ENCODE assay signal across 1 cellular context in genomic region chr11:78259777-78260470, GRCh38.
A peak's percentile ranks its signal among the peaks of the same experiment; 100 is the strongest.
TF ChIP-seq lines count a peak whose summit lies in the region.

No MANE protein-coding gene starts in this region.

TF ChIP-seq in K562, 482 proteins besides CTCF, POLR2A, EP300 and RAD21:
- TF ChIP-seq FOXP1 (CRISPR knock-in tag; IDR thresholded peaks at IDR 0.05) = no peak
- TF ChIP-seq ZNF76 (CRISPR knock-in tag; IDR thresholded peaks at IDR 0.05; ENCODE audit: borderline replicate concordance) = no peak
- TF ChIP-seq ESRRA (IDR thresholded peaks at IDR 0.05; ENCODE audit: borderline replicate concordance, low read depth) = peak; percentile 73; the same call in 1 of the 2 replicates
- TF ChIP-seq DMBX1 (CRISPR knock-in tag; IDR thresholded peaks at IDR 0.05; ENCODE audit: borderline replicate concordance) = peak; percentile 36; the same call in 1 of the 2 replicates
- no peak for TF ChIP-seq ZNF449 (CRISPR knock-in tag; IDR thresholded peaks at IDR 0.05)
- TF ChIP-seq CTBP1 (IDR thresholded peaks at IDR 0.05; ENCODE audit: borderline replicate concordance) = peak; percentile 59; the same call in 1 of the 2 replicates
- no peak for TF ChIP-seq ZNF318 (IDR thresholded peaks at IDR 0.05; ENCODE audit: borderline replicate concordance in 1 of 2, low read depth in 1 of 2)
- TF ChIP-seq HES1 (IDR thresholded peaks at IDR 0.05; ENCODE audit: low read depth) = 0 out of 2 replicates have a peak, but pooled peaks have one; percentile 12
- TF ChIP-seq KDM1A (IDR thresholded peaks at IDR 0.05) = 0 out of 4 replicates have a peak, but pooled peaks of 1 of the 2 experiments have one; percentile 6
- TF ChIP-seq RCOR1 (IDR thresholded peaks at IDR 0.05; ENCODE audit: borderline replicate concordance in 1 of 2, low read depth in 2 of 2, low read length in 2 of 2) = peak in 1 of 2 experiments; percentile 78; a peak in 2 of 4 replicates
- no peak for TF ChIP-seq PHB2 (IDR thresholded peaks at IDR 0.05; ENCODE audit: low read depth)
- TF ChIP-seq ETV1 (tag; conservative IDR thresholded peaks at IDR 0.05; ENCODE audit: low read depth) = 0 out of 2 replicates have a peak, but pooled peaks have one; percentile 10
- no peak; the same call in 1 of the 2 replicates for TF ChIP-seq TOE1 (IDR thresholded peaks at IDR 0.05; ENCODE audit: borderline replicate concordance)
- TF ChIP-seq TOE1 (CRISPR knock-in tag; IDR thresholded peaks at IDR 0.05; ENCODE audit: borderline replicate concordance, low read depth) = no peak
- 0 out of 2 replicates have a peak, but pooled peaks have one; percentile 33 for TF ChIP-seq ARID1B (IDR thresholded peaks at IDR 0.05)
- TF ChIP-seq C11orf30 (IDR thresholded peaks at IDR 0.05; ENCODE audit: low read depth) = peak; percentile 31; the same call in 1 of the 2 replicates
- peak; percentile 70; the same call in 1 of the 2 replicates for TF ChIP-seq ARID3A (IDR thresholded peaks at IDR 0.05; ENCODE audit: borderline replicate concordance, low read depth, low read length)
- TF ChIP-seq TRIM24 (IDR thresholded peaks at IDR 0.05) = no peak
- TF ChIP-seq HDAC2 (IDR thresholded peaks at IDR 0.05) = peak; percentile 38; the same call in 1 of the 2 replicates
- TF ChIP-seq SMAD4 (CRISPR knock-in tag; conservative IDR thresholded peaks at IDR 0.05) = 0 out of 2 replicates have a peak, but pooled peaks have one; percentile 36
- no peak for TF ChIP-seq CHAMP1 (IDR thresholded peaks at IDR 0.05)
- TF ChIP-seq MYC (IDR thresholded peaks at IDR 0.05; ENCODE audit: low read depth, low read length) = peak; percentile 41; the same call in 1 of the 2 replicates
- no peak for TF ChIP-seq MYC (CRISPR knock-in tag; IDR thresholded peaks at IDR 0.05; ENCODE audit: borderline replicate concordance, low read depth)
- no peak for TF ChIP-seq ETV5 (CRISPR knock-in tag; IDR thresholded peaks at IDR 0.05; ENCODE audit: low read depth)
- no peak for TF ChIP-seq ZNF140 (CRISPR knock-in tag; IDR thresholded peaks at IDR 0.05)
- no peak for TF ChIP-seq RFX7 (CRISPR knock-in tag; IDR thresholded peaks at IDR 0.05)
- TF ChIP-seq PKNOX1 (IDR thresholded peaks at IDR 0.05) = 0 out of 2 replicates have a peak, but pooled peaks have one; percentile 10
- peak; percentile 14; the same call in 1 of the 2 replicates for TF ChIP-seq EP400 (IDR thresholded peaks at IDR 0.05)
- no peak for TF ChIP-seq HMBOX1 (IDR thresholded peaks at IDR 0.05)
- no peak for TF ChIP-seq ZFPM2 (CRISPR knock-in tag; IDR thresholded peaks at IDR 0.05)
- TF ChIP-seq ILF3 (IDR thresholded peaks at IDR 0.05; ENCODE audit: borderline replicate concordance) = no peak
- TF ChIP-seq ATF7 (IDR thresholded peaks at IDR 0.05) = peak; percentile 10; the same call in 1 of the 2 replicates
- no peak for TF ChIP-seq THAP12 (CRISPR knock-in tag; IDR thresholded peaks at IDR 0.05)
- TF ChIP-seq CXXC5 (CRISPR knock-in tag; IDR thresholded peaks at IDR 0.05) = peak; percentile 27; the same call in 1 of the 2 replicates
- no peak for TF ChIP-seq TCF3 (CRISPR knock-in tag; IDR thresholded peaks at IDR 0.05)
